ENCODE assay signal across 1 cellular context in the genomic region with DNA sequence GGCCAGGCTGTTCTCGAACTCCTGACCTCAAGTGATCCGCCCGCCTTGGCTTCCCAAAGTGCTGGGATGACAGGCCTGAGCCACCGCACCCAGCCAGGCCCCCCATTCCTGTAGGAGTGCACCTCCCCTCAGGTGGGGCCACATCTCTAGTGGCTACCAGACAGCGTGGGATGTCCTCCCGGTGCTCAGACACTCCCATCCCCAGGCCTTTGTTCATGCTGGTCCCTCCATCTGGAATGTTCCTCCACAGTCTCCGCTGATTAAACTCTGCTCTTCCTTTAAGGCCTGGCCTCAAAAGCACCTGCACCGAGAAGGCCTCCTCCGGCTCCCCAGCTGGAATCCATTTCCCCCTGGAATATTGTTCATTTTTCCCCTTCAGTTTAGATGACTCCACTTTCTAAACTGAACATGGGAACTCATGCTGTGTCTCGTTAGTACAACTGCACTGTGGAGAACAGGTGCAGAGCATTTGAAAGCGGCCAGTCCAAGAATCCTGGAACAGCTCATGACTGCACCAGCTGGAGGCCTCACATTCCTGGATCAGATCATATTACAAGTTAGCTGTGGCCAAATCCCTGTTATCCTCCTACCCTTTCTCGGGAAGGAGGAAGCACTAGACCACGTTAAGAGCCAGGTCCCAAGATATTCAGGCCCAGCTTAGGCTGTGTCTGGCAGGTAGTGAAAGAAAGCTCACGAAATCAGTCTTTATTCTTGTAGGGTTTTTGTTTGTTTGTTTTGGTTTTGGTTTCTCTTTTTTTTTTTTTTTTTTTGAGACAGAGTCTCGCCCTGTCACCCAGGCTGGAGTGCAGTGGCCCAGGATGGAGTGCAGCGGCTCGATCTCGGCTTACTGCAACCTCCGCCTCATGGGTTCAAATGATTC.
A peak's percentile ranks its signal among the peaks of the same experiment; 100 is the strongest.
TF ChIP-seq lines count a peak whose summit lies in the region.

No MANE protein-coding gene starts in this region.

TF ChIP-seq in HepG2, 621 proteins besides CTCF, POLR2A, EP300 and RAD21 (continued from another document and continues in another):
- TF ChIP-seq SIX4 (CRISPR knock-in tag; IDR thresholded peaks at IDR 0.05) (peak; percentile 99), POLR2AphosphoS5 (IDR thresholded peaks at IDR 0.05; ENCODE audit: low read depth, low read length) (no peak), HIVEP1 (CRISPR knock-in tag; IDR thresholded peaks at IDR 0.05) (no peak), TMF1 (CRISPR knock-in tag; IDR thresholded peaks at IDR 0.05; ENCODE audit: low read depth) (no peak), ZNF563 (CRISPR knock-in tag; IDR thresholded peaks at IDR 0.05) (no peak), ZSCAN22 (CRISPR knock-in tag; IDR thresholded peaks at IDR 0.05) (no peak), LCORL (IDR thresholded peaks at IDR 0.05) (no peak), LCORL (CRISPR knock-in tag; IDR thresholded peaks at IDR 0.05) (peak; percentile 76), ISL2 (CRISPR knock-in tag; IDR thresholded peaks at IDR 0.05) (no peak), TGIF2 (CRISPR knock-in tag; IDR thresholded peaks at IDR 0.05) (peak; percentile 71), ZBTB3 (CRISPR knock-in tag; IDR thresholded peaks at IDR 0.05; ENCODE audit: borderline replicate concordance, low read depth) (no peak), CBX1 (IDR thresholded peaks at IDR 0.05; ENCODE audit: low read depth) (no peak), ZNF230 (CRISPR knock-in tag; IDR thresholded peaks at IDR 0.05) (no peak), NCOA2 (CRISPR knock-in tag; IDR thresholded peaks at IDR 0.05) (0 out of 2 replicates have a peak, but pooled peaks have one; percentile 15), KDM4B (CRISPR knock-in tag; IDR thresholded peaks at IDR 0.05) (0 out of 2 replicates have a peak, but pooled peaks have one; percentile 26), ZNF724P (CRISPR knock-in tag; IDR thresholded peaks at IDR 0.05; ENCODE audit: borderline replicate concordance) (0 out of 2 replicates have a peak, but pooled peaks have one; percentile 28), REL (CRISPR knock-in tag; conservative IDR thresholded peaks at IDR 0.05) (no peak), MBNL3 (CRISPR knock-in tag; conservative IDR thresholded peaks at IDR 0.05) (no peak), DR1 (CRISPR knock-in tag; IDR thresholded peaks at IDR 0.05) (no peak), ZFX (CRISPR knock-in tag; IDR thresholded peaks at IDR 0.05; ENCODE audit: low read depth) (peak; percentile 69), FOSL1 (CRISPR knock-in tag; IDR thresholded peaks at IDR 0.05; ENCODE audit: borderline replicate concordance) (no peak), SP1 (IDR thresholded peaks at IDR 0.05) (no peak), SP1 (CRISPR knock-in tag; IDR thresholded peaks at IDR 0.05) (no peak), THAP11 (CRISPR knock-in tag; IDR thresholded peaks at IDR 0.05) (0 out of 2 replicates have a peak, but pooled peaks have one; percentile 31), ZNF792 (CRISPR knock-in tag; IDR thresholded peaks at IDR 0.05) (peak; percentile 58; the same call in 1 of the 2 replicates), FOXM1 (CRISPR knock-in tag; IDR thresholded peaks at IDR 0.05) (no peak), HNRNPL (IDR thresholded peaks at IDR 0.05; ENCODE audit: low read depth, low read length) (no peak), FOXO1 (CRISPR knock-in tag; IDR thresholded peaks at IDR 0.05) (no peak), ERF (CRISPR knock-in tag; IDR thresholded peaks at IDR 0.05) (0 out of 2 replicates have a peak, but pooled peaks have one; percentile 22), RARA (CRISPR knock-in tag; IDR thresholded peaks at IDR 0.05) (0 out of 2 replicates have a peak, but pooled peaks have one; percentile 21), BORCS8-MEF2B (CRISPR knock-in tag; IDR thresholded peaks at IDR 0.05) (no peak), U2AF2 (IDR thresholded peaks at IDR 0.05; ENCODE audit: low read depth, low read length) (no peak), ZNF737 (CRISPR knock-in tag; IDR thresholded peaks at IDR 0.05; ENCODE audit: borderline replicate concordance) (no peak), ZFY (CRISPR knock-in tag; IDR thresholded peaks at IDR 0.05) (peak; percentile 54), ZBTB1 (CRISPR knock-in tag; IDR thresholded peaks at IDR 0.05; ENCODE audit: borderline replicate concordance) (no peak), MXI1 (IDR thresholded peaks at IDR 0.05; ENCODE audit: borderline replicate concordance, low read depth, low read length) (no peak), ZNF775 (CRISPR knock-in tag; IDR thresholded peaks at IDR 0.05; ENCODE audit: borderline replicate concordance) (no peak), TBX2 (CRISPR knock-in tag; IDR thresholded peaks at IDR 0.05; ENCODE audit: borderline replicate concordance) (no peak), ZNF660 (CRISPR knock-in tag; IDR thresholded peaks at IDR 0.05; ENCODE audit: borderline replicate concordance, low read depth) (no peak), GLI4 (CRISPR knock-in tag; IDR thresholded peaks at IDR 0.05; ENCODE audit: borderline replicate concordance) (no peak), ZBTB20 (CRISPR knock-in tag; IDR thresholded peaks at IDR 0.05; ENCODE audit: borderline replicate concordance, low read depth) (no peak), HDAC1 (CRISPR knock-in tag; IDR thresholded peaks at IDR 0.05) (0 out of 2 replicates have a peak, but pooled peaks have one; percentile 27), HOXA7 (CRISPR knock-in tag; IDR thresholded peaks at IDR 0.05) (no peak)
- TF ChIP-seq, protein P1, sequence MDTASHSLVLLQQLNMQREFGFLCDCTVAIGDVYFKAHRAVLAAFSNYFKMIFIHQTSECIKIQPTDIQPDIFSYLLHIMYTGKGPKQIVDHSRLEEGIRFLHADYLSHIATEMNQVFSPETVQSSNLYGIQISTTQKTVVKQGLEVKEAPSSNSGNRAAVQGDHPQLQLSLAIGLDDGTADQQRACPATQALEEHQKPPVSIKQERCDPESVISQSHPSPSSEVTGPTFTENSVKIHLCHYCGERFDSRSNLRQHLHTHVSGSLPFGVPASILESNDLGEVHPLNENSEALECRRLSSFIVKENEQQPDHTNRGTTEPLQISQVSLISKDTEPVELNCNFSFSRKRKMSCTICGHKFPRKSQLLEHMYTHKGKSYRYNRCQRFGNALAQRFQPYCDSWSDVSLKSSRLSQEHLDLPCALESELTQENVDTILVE (CRISPR knock-in tag; IDR thresholded peaks at IDR 0.05) = no peak
- TF ChIP-seq, protein P2, sequence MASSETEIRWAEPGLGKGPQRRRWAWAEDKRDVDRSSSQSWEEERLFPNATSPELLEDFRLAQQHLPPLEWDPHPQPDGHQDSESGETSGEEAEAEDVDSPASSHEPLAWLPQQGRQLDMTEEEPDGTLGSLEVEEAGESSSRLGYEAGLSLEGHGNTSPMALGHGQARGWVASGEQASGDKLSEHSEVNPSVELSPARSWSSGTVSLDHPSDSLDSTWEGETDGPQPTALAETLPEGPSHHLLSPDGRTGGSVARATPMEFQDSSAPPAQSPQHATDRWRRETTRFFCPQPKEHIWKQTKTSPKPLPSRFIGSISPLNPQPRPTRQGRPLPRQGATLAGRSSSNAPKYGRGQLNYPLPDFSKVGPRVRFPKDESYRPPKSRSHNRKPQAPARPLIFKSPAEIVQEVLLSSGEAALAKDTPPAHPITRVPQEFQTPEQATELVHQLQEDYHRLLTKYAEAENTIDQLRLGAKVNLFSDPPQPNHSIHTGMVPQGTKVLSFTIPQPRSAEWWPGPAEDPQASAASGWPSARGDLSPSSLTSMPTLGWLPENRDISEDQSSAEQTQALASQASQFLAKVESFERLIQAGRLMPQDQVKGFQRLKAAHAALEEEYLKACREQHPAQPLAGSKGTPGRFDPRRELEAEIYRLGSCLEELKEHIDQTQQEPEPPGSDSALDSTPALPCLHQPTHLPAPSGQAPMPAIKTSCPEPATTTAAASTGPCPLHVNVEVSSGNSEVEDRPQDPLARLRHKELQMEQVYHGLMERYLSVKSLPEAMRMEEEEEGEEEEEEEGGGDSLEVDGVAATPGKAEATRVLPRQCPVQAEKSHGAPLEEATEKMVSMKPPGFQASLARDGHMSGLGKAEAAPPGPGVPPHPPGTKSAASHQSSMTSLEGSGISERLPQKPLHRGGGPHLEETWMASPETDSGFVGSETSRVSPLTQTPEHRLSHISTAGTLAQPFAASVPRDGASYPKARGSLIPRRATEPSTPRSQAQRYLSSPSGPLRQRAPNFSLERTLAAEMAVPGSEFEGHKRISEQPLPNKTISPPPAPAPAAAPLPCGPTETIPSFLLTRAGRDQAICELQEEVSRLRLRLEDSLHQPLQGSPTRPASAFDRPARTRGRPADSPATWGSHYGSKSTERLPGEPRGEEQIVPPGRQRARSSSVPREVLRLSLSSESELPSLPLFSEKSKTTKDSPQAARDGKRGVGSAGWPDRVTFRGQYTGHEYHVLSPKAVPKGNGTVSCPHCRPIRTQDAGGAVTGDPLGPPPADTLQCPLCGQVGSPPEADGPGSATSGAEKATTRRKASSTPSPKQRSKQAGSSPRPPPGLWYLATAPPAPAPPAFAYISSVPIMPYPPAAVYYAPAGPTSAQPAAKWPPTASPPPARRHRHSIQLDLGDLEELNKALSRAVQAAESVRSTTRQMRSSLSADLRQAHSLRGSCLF (CRISPR knock-in tag; IDR thresholded peaks at IDR 0.05; ENCODE audit: borderline replicate concordance) = no peak
- TF ChIP-seq, protein P3, sequence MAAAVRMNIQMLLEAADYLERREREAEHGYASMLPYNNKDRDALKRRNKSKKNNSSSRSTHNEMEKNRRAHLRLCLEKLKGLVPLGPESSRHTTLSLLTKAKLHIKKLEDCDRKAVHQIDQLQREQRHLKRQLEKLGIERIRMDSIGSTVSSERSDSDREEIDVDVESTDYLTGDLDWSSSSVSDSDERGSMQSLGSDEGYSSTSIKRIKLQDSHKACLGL (CRISPR knock-in tag; IDR thresholded peaks at IDR 0.05) = no peak
- TF ChIP-seq, protein P4, sequence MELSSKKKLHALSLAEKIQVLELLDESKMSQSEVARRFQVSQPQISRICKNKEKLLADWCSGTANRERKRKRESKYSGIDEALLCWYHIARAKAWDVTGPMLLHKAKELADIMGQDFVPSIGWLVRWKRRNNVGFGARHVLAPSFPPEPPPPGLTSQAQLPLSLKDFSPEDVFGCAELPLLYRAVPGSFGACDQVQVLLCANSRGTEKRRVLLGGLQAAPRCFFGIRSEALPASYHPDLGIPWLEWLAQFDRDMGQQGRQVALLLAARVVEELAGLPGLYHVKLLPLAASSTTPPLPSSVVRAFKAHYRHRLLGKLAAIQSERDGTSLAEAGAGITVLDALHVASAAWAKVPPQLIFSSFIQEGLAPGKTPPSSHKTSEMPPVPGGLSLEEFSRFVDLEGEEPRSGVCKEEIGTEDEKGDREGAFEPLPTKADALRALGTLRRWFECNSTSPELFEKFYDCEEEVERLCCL (CRISPR knock-in tag; IDR thresholded peaks at IDR 0.05; ENCODE audit: borderline replicate concordance) = no peak
- TF ChIP-seq, protein P5, sequence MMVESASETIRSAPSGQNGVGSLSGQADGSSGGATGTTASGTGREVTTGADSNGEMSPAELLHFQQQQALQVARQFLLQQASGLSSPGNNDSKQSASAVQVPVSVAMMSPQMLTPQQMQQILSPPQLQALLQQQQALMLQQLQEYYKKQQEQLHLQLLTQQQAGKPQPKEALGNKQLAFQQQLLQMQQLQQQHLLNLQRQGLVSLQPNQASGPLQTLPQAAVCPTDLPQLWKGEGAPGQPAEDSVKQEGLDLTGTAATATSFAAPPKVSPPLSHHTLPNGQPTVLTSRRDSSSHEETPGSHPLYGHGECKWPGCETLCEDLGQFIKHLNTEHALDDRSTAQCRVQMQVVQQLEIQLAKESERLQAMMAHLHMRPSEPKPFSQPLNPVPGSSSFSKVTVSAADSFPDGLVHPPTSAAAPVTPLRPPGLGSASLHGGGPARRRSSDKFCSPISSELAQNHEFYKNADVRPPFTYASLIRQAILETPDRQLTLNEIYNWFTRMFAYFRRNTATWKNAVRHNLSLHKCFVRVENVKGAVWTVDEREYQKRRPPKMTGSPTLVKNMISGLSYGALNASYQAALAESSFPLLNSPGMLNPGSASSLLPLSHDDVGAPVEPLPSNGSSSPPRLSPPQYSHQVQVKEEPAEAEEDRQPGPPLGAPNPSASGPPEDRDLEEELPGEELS (CRISPR knock-in tag; IDR thresholded peaks at IDR 0.05) = no peak
- TF ChIP-seq, protein P6, sequence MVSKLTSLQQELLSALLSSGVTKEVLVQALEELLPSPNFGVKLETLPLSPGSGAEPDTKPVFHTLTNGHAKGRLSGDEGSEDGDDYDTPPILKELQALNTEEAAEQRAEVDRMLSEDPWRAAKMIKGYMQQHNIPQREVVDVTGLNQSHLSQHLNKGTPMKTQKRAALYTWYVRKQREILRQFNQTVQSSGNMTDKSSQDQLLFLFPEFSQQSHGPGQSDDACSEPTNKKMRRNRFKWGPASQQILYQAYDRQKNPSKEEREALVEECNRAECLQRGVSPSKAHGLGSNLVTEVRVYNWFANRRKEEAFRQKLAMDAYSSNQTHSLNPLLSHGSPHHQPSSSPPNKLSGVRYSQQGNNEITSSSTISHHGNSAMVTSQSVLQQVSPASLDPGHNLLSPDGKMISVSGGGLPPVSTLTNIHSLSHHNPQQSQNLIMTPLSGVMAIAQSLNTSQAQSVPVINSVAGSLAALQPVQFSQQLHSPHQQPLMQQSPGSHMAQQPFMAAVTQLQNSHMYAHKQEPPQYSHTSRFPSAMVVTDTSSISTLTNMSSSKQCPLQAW (CRISPR knock-in tag; IDR thresholded peaks at IDR 0.05) = 0 out of 2 replicates have a peak, but pooled peaks have one; percentile 30
- TF ChIP-seq, protein P7, sequence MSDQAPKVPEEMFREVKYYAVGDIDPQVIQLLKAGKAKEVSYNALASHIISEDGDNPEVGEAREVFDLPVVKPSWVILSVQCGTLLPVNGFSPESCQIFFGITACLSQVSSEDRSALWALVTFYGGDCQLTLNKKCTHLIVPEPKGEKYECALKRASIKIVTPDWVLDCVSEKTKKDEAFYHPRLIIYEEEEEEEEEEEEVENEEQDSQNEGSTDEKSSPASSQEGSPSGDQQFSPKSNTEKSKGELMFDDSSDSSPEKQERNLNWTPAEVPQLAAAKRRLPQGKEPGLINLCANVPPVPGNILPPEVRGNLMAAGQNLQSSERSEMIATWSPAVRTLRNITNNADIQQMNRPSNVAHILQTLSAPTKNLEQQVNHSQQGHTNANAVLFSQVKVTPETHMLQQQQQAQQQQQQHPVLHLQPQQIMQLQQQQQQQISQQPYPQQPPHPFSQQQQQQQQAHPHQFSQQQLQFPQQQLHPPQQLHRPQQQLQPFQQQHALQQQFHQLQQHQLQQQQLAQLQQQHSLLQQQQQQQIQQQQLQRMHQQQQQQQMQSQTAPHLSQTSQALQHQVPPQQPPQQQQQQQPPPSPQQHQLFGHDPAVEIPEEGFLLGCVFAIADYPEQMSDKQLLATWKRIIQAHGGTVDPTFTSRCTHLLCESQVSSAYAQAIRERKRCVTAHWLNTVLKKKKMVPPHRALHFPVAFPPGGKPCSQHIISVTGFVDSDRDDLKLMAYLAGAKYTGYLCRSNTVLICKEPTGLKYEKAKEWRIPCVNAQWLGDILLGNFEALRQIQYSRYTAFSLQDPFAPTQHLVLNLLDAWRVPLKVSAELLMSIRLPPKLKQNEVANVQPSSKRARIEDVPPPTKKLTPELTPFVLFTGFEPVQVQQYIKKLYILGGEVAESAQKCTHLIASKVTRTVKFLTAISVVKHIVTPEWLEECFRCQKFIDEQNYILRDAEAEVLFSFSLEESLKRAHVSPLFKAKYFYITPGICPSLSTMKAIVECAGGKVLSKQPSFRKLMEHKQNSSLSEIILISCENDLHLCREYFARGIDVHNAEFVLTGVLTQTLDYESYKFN (CRISPR knock-in tag; conservative IDR thresholded peaks at IDR 0.05) = peak; percentile 38; the same call in 1 of the 2 replicates
- TF ChIP-seq, protein P8, sequence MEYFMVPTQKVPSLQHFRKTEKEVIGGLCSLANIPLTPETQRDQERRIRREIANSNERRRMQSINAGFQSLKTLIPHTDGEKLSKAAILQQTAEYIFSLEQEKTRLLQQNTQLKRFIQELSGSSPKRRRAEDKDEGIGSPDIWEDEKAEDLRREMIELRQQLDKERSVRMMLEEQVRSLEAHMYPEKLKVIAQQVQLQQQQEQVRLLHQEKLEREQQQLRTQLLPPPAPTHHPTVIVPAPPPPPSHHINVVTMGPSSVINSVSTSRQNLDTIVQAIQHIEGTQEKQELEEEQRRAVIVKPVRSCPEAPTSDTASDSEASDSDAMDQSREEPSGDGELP (IDR thresholded peaks at IDR 0.05; ENCODE audit: borderline replicate concordance, low read depth) = peak; percentile 96
